22 cellular contexts compared by ENCODE assay signal in the genomic region with DNA sequence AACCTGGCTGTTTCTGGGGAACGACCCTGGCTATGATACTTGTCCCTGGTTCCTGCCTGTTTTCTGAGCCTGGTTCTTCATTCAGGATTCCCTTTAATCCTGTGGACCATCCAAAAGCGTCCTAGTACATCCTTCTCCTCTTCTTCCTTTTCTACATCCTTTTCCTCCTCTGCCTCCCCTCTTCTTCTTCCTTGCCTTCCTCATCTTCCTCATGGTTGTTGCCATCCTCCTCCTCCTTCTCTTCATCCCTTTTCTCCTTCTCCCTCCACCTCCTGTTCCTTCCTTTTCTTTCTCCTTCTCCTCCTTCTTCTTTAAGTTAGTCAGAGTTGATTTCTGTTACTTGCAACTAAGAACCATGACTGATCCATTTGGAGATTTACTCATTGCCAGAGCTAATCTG.
DNase-seq lines count a peak whose midpoint lies in the region; ATAC-seq and TF ChIP-seq lines count a peak whose summit lies in the region.
"Had no signal": no experiment of that assay in that cellular context is flagged by ENCODE, and none has a peak within 500 bp of the region (broad histone marks: within the 10 kb centered on the region; RNA-seq: fewer than 3 reads in every experiment).

No MANE protein-coding gene starts in this region.

- H3K36me3 ChIP-seq in BLaER1: no peaks in the 10 kb centered on the region
- H3K36me3 ChIP-seq: BLaER1 treated with 17β-estradiol and CSF1 and Interleukin-3, amounts not matched to agents 10 nM and 100 nM had no signal

- no peak overlapping the region for H3K4me3 ChIP-seq in BLaER1
- H3K4me3 ChIP-seq: A549; BLaER1 treated with 17β-estradiol and CSF1 and Interleukin-3, amounts not matched to agents 10 nM and 100 nM; GM23338 had no signal

- no peak overlapping the region for H3K27ac ChIP-seq in BLaER1
- H3K27ac ChIP-seq: 22Rv1; A549; BLaER1 treated with 17β-estradiol and CSF1 and Interleukin-3, amounts not matched to agents 10 nM and 100 nM had no signal

- no peak overlapping the region for H3K27ac Mint-ChIP-seq in HFFc6
- H3K27ac Mint-ChIP-seq: CD8-positive, alpha-beta T cell; GM23338 had no signal

- H3K36me3 Mint-ChIP-seq in HFFc6 (ENCODE audit: low read depth): no peaks in the 10 kb centered on the region
- H3K36me3 Mint-ChIP-seq: CD8-positive, alpha-beta T cell; IgD-negative memory B cell had no signal

- no peak overlapping the region for H3K9ac ChIP-seq in BLaER1
- H3K9ac ChIP-seq: BLaER1 treated with 17β-estradiol and CSF1 and Interleukin-3, amounts not matched to agents 10 nM and 100 nM had no signal

- no peaks in the 10 kb centered on the region for H3K9me3 ChIP-seq in BLaER1
- H3K9me3 ChIP-seq: A549; BLaER1 treated with 17β-estradiol and CSF1 and Interleukin-3, amounts not matched to agents 10 nM and 100 nM had no signal

- H3K27me3 Mint-ChIP-seq in HFFc6 (ENCODE audit: insufficient read depth): peaks cover 27% of the 10 kb centered on the region

- H3K27me3 ChIP-seq in BLaER1: no peaks in the 10 kb centered on the region
- H3K27me3 ChIP-seq: BLaER1 treated with 17β-estradiol and CSF1 and Interleukin-3, amounts not matched to agents 10 nM and 100 nM had no signal

- peaks cover 45% of the 10 kb centered on the region for H3K4me1 ChIP-seq in BLaER1
- H3K4me1 ChIP-seq: A549 had no signal

- H4K20me1 ChIP-seq in BLaER1: no peaks in the 10 kb centered on the region
- H4K20me1 ChIP-seq: BLaER1 treated with 17β-estradiol and CSF1 and Interleukin-3, amounts not matched to agents 10 nM and 100 nM had no signal

- H3K4me1 Mint-ChIP-seq in HFFc6 (ENCODE audit: low read depth): peaks cover 14% of the 10 kb centered on the region
- H3K4me1 Mint-ChIP-seq: GM23338, IgD-negative memory B cell had no signal

- H3K4me3 Mint-ChIP-seq in HFFc6: no peak overlapping the region
- H3K4me3 Mint-ChIP-seq: CD8-positive, alpha-beta T cell; GM23338; IgD-negative memory B cell had no signal

- no peak for TF ChIP-seq CTCF in HFFc6 (IDR thresholded peaks at IDR 0.05)

- no peaks in the 10 kb centered on the region for H3K9me3 Mint-ChIP-seq in HFFc6
- H3K9me3 Mint-ChIP-seq: CD8-positive, alpha-beta T cell; GM23338; IgD-negative memory B cell had no signal

- ATAC-seq in HG02798 (IDR thresholded peaks at IDR 0.05; ENCODE audit: poor library complexity, unreplicated experiment): no peak
- ATAC-seq: A549; CD8-positive, alpha-beta T cell; GM23338; HCT116; HepG2 had no signal

- DNase-seq in HFFc6: peak; percentile 38
- DNase-seq in amniotic epithelial cell (ENCODE audit: low read depth): peak; percentile 3
- peak; percentile 21 for DNase-seq in iris pigment epithelial cell (ENCODE audit: low read depth)
- no peak for DNase-seq in NCI-H187 treated with DMSO at 0.1 percent for 48 hours (lab: John Stamatoyannopoulos, UW)
- no peak for DNase-seq in DMS79 (lab: John Stamatoyannopoulos, UW)
- no peak for DNase-seq in COLO668 (lab: John Stamatoyannopoulos, UW; ENCODE audit: unreplicated experiment)
- DNase-seq: CD8-positive, alpha-beta T cell; COR-L47; DMS 273 treated with DMSO at 0.1 percent for 48 hours; DMS53; GDM1; H7; KG1 had no signal

- peak overlapping the region; percentile 21 for H3K4me2 ChIP-seq in BLaER1
- H3K4me2 ChIP-seq: A549, GM23338 had no signal

Comparison
In these comparisons a context has a peak if more than half of its experiments do, and no peak if none do; other contexts are left out.
1. DNase-seq: peak in HFFc6 (single experiment), amniotic epithelial cell (single experiment) and iris pigment epithelial cell (single experiment); none in NCI-H187 treated with DMSO at 0.1 percent for 48 hours (single experiment), DMS79 (single experiment) and COLO668 (single experiment).